28 cellular contexts compared by ENCODE assay signal in the genomic region with DNA sequence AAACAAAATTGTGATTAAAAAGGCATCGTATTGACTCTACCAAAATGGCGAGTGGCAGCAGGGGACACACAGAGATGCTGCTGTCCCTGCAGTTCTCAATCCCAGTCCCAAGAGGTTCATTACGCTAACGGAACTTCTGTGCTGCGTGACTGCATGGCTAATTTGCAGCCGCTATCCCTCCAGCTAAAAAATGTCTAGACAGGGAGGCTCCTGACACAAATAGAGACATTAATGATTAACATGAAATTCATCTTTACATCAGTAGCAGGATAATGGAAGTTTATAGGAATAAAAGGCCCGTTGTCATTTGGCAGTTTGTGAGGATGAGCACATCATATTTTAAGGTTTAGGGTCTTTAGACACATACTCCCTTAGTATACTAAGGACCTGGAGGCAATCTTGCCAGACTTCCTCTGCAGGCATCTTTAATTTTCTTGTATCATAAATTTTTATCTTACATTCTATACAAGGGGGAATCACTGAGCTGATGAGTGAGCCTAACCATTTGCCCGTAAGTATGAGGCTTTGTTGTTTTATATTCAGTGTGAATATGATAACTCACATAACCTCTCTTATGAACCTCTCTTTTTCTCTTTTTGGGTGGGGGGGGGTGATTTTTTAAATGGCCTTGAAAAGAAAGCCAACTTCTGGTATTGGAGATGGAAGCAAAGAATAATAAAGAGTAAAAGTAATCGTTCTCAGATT.
"Had no signal": no experiment of that assay in that cellular context is flagged by ENCODE, and none has a peak within 500 bp of the region (broad histone marks: within the 10 kb centered on the region; RNA-seq: fewer than 3 reads in every experiment).

No MANE protein-coding gene starts in this region.

- H3K4me3 ChIP-seq: body of pancreas, hepatocyte, right lobe of liver, skin epidermis, tibial artery had no signal

- DNase-seq: activated CD4-positive, alpha-beta T cell treated with anti-CD3 and anti-CD28 coated beads, Interleukin-2, amount 10 ng/mL, durations not matched to agents 7 days and 5 days; activated CD4-positive, CD25-positive, alpha-beta regulatory T cell treated with anti-CD3 and anti-CD28 coated beads, Interleukin-2, amount 50 U/mL, for 72 hours; activated CD8-positive, alpha-beta memory T cell treated with anti-CD3 and anti-CD28 coated beads, Interleukin-2, amount 10 ng/mL, durations not matched to agents 7 days and 5 days; activated CD8-positive, alpha-beta T cell treated with anti-CD3 and anti-CD28 coated beads for 36 hours; activated effector memory CD4-positive, alpha-beta T cell treated with anti-CD3 and anti-CD28 coated beads, Interleukin-2, amount 50 U/mL, for 16 hours; activated T-cell treated with anti-CD3 and anti-CD28 coated beads for 4 hours; anterior cingulate cortex; body of pancreas; effector CD4-positive, alpha-beta T cell; erythroblast; foreskin fibroblast; immature natural killer cell; left ventricle myocardium superior; mammary epithelial cell; natural killer cell; right lobe of liver; stimulated activated CD4-positive, alpha-beta T cell treated with anti-CD3 and anti-CD28 coated beads, Interleukin-2, amount 100 ng/mL, for 24 hours; stimulated activated naive CD8-positive, alpha-beta T cell treated with anti-CD3 and anti-CD28 coated beads, Interleukin-15, amount 100 ng/mL, for 72 hours; tibial artery had no signal

- H3K27me3 Mint-ChIP-seq: activated CD4-positive, alpha-beta T cell treated with anti-CD3 and anti-CD28 coated beads, Interleukin-2, amount 10 ng/mL, durations not matched to agents 7 days and 5 days; activated CD8-positive, alpha-beta memory T cell treated with anti-CD3 and anti-CD28 coated beads, Interleukin-2, amount 10 ng/mL, durations not matched to agents 7 days and 5 days; activated CD8-positive, alpha-beta T cell treated with anti-CD3 and anti-CD28 coated beads for 36 hours; dendritic cell treated with granulocyte-macrophage colony-stimulating factor and Interleukin-4, amounts not matched to agents 40 ng/mL and 50 ng/mL, for 4 days had no signal

- H3K27ac Mint-ChIP-seq: activated CD4-positive, alpha-beta T cell treated with anti-CD3 and anti-CD28 coated beads, Interleukin-2, amount 10 ng/mL, durations not matched to agents 7 days and 5 days; activated CD8-positive, alpha-beta memory T cell treated with anti-CD3 and anti-CD28 coated beads, Interleukin-2, amount 10 ng/mL, durations not matched to agents 7 days and 5 days; activated CD8-positive, alpha-beta T cell treated with anti-CD3 and anti-CD28 coated beads for 36 hours; activated naive CD4-positive, alpha-beta T cell treated with anti-CD3 and anti-CD28 coated beads, Interleukin-2, amount 50 U/mL, for 24 hours; dendritic cell treated with granulocyte-macrophage colony-stimulating factor and Interleukin-4, amounts not matched to agents 40 ng/mL and 50 ng/mL, for 4 days; immature natural killer cell; mesothelial cell of epicardium; natural killer cell; stimulated activated effector memory CD8-positive, alpha-beta T cell treated with anti-CD3 and anti-CD28 coated beads, Interleukin-12 subunit alpha, Interleukin-12 subunit beta, amount 100 ng/mL, for 72 hours; stimulated activated naive CD8-positive, alpha-beta T cell treated with anti-CD3 and anti-CD28 coated beads, Interleukin-15, amount 100 ng/mL, for 72 hours; T-helper 2 cell treated with Interferon-gamma antibody and Interleukin-4, amounts not matched to agents 5 μg/mL and 100 μg/mL, for 36 hours had no signal

- H3K36me3 ChIP-seq: right lobe of liver, tibial artery had no signal

- ATAC-seq: activated CD8-positive, alpha-beta memory T cell treated with anti-CD3 and anti-CD28 coated beads, Interleukin-2, amount 10 ng/mL, durations not matched to agents 7 days and 5 days; activated CD8-positive, alpha-beta T cell treated with anti-CD3 and anti-CD28 coated beads for 36 hours; body of pancreas; left ventricle myocardium superior; natural killer cell; right lobe of liver; stimulated activated effector memory CD8-positive, alpha-beta T cell treated with anti-CD3 and anti-CD28 coated beads, Interleukin-12 subunit alpha, Interleukin-12 subunit beta, amount 100 ng/mL, for 72 hours; stimulated activated naive CD8-positive, alpha-beta T cell treated with anti-CD3 and anti-CD28 coated beads, Interleukin-15, amount 100 ng/mL, for 72 hours had no signal

- H3K9me3 Mint-ChIP-seq: activated CD4-positive, alpha-beta T cell treated with anti-CD3 and anti-CD28 coated beads, Interleukin-2, amount 10 ng/mL, durations not matched to agents 7 days and 5 days; activated CD8-positive, alpha-beta T cell treated with anti-CD3 and anti-CD28 coated beads for 36 hours; activated naive CD4-positive, alpha-beta T cell treated with anti-CD3 and anti-CD28 coated beads, Interleukin-2, amount 50 U/mL, for 24 hours; dendritic cell treated with granulocyte-macrophage colony-stimulating factor and Interleukin-4, amounts not matched to agents 40 ng/mL and 50 ng/mL, for 4 days; natural killer cell; stimulated activated naive CD8-positive, alpha-beta T cell treated with anti-CD3 and anti-CD28 coated beads, Interleukin-15, amount 100 ng/mL, for 72 hours; T-helper 2 cell treated with Interferon-gamma antibody and Interleukin-4, amounts not matched to agents 5 μg/mL and 100 μg/mL, for 36 hours had no signal

- H3K4me1 Mint-ChIP-seq: activated CD4-positive, alpha-beta T cell treated with anti-CD3 and anti-CD28 coated beads, Interleukin-2, amount 10 ng/mL, durations not matched to agents 7 days and 5 days; activated CD8-positive, alpha-beta memory T cell treated with anti-CD3 and anti-CD28 coated beads, Interleukin-2, amount 10 ng/mL, durations not matched to agents 7 days and 5 days; activated naive CD4-positive, alpha-beta T cell treated with anti-CD3 and anti-CD28 coated beads, Interleukin-2, amount 50 U/mL, for 24 hours; immature natural killer cell; natural killer cell; stimulated activated effector memory CD8-positive, alpha-beta T cell treated with anti-CD3 and anti-CD28 coated beads, Interleukin-12 subunit alpha, Interleukin-12 subunit beta, amount 100 ng/mL, for 72 hours; stimulated activated naive CD8-positive, alpha-beta T cell treated with anti-CD3 and anti-CD28 coated beads, Interleukin-15, amount 100 ng/mL, for 72 hours had no signal

- H3K4me3 Mint-ChIP-seq: activated CD4-positive, alpha-beta T cell treated with anti-CD3 and anti-CD28 coated beads, Interleukin-2, amount 10 ng/mL, durations not matched to agents 7 days and 5 days; activated CD8-positive, alpha-beta memory T cell treated with anti-CD3 and anti-CD28 coated beads, Interleukin-2, amount 10 ng/mL, durations not matched to agents 7 days and 5 days; activated CD8-positive, alpha-beta T cell treated with anti-CD3 and anti-CD28 coated beads for 36 hours; activated naive CD4-positive, alpha-beta T cell treated with anti-CD3 and anti-CD28 coated beads, Interleukin-2, amount 50 U/mL, for 24 hours; dendritic cell treated with granulocyte-macrophage colony-stimulating factor and Interleukin-4, amounts not matched to agents 40 ng/mL and 50 ng/mL, for 4 days; immature natural killer cell; mesothelial cell of epicardium; natural killer cell; stimulated activated effector memory CD8-positive, alpha-beta T cell treated with anti-CD3 and anti-CD28 coated beads, Interleukin-12 subunit alpha, Interleukin-12 subunit beta, amount 100 ng/mL, for 72 hours; stimulated activated naive CD8-positive, alpha-beta T cell treated with anti-CD3 and anti-CD28 coated beads, Interleukin-15, amount 100 ng/mL, for 72 hours; T-helper 2 cell treated with Interferon-gamma antibody and Interleukin-4, amounts not matched to agents 5 μg/mL and 100 μg/mL, for 36 hours had no signal

- H3K9me3 ChIP-seq: body of pancreas, right lobe of liver, tibial artery had no signal

- H3K36me3 Mint-ChIP-seq: activated CD8-positive, alpha-beta memory T cell treated with anti-CD3 and anti-CD28 coated beads, Interleukin-2, amount 10 ng/mL, durations not matched to agents 7 days and 5 days; activated naive CD4-positive, alpha-beta T cell treated with anti-CD3 and anti-CD28 coated beads, Interleukin-2, amount 50 U/mL, for 24 hours; immature natural killer cell; mesothelial cell of epicardium; natural killer cell; stimulated activated effector memory CD8-positive, alpha-beta T cell treated with anti-CD3 and anti-CD28 coated beads, Interleukin-12 subunit alpha, Interleukin-12 subunit beta, amount 100 ng/mL, for 72 hours had no signal

- H3K27me3 ChIP-seq: body of pancreas, hepatocyte, right lobe of liver had no signal

- H3K27ac ChIP-seq: body of pancreas, hepatocyte, parathyroid adenoma, right lobe of liver, skin epidermis, tibial artery, VCaP had no signal

- H3K4me1 ChIP-seq: body of pancreas, parathyroid adenoma, right lobe of liver, tibial artery had no signal
